2 cellular contexts compared by ENCODE assay signal in genomic region chr6:157326979-157327378, GRCh38.
TF ChIP-seq lines count a peak whose summit lies in the region.

No MANE protein-coding gene starts in this region.

TF ChIP-seq in IMR-90, 13 proteins besides CTCF, POLR2A, EP300 and RAD21:
- TF ChIP-seq ELK1 (IDR thresholded peaks at IDR 0.05; ENCODE audit: borderline replicate concordance, low read depth, low read length) (no peak), MAFK (IDR thresholded peaks at IDR 0.05; ENCODE audit: low read depth, low read length) (no peak), USF2 (IDR thresholded peaks at IDR 0.05; ENCODE audit: low read depth, low read length) (no peak), RFX5 (IDR thresholded peaks at IDR 0.05; ENCODE audit: low read depth, low read length) (no peak), MXI1 (IDR thresholded peaks at IDR 0.05; ENCODE audit: borderline replicate concordance, low read depth, low read length) (no peak), NFE2L2 (IDR thresholded peaks at IDR 0.05; ENCODE audit: low read depth, low read length) (no peak), SMC3 (IDR thresholded peaks at IDR 0.05; ENCODE audit: low read depth, low read length) (no peak), FOS (IDR thresholded peaks at IDR 0.05; ENCODE audit: low read depth, low read length) (no peak), BHLHE40 (IDR thresholded peaks at IDR 0.05; ENCODE audit: low read depth, low read length) (no peak), CEBPB (IDR thresholded peaks at IDR 0.05; ENCODE audit: low read depth, low read length) (no peak), MAZ (IDR thresholded peaks at IDR 0.05; ENCODE audit: borderline replicate concordance, low read depth, low read length) (no peak), CHD1 (IDR thresholded peaks at IDR 0.05; ENCODE audit: low read depth, low read length) (no peak), RCOR1 (IDR thresholded peaks at IDR 0.05; ENCODE audit: insufficient replicate concordance, low read length) (no peak)

TF ChIP-seq in GM12878, 131 proteins besides CTCF, POLR2A, EP300 and RAD21:
- TF ChIP-seq CHD1 (IDR thresholded peaks at IDR 0.05; ENCODE audit: low read depth, low read length), result no peak
- 0 out of 2 replicates have a peak, but pooled peaks have one; percentile 34 for TF ChIP-seq ATF2 (IDR thresholded peaks at IDR 0.05; ENCODE audit: low read length)
- peak; percentile 52; the same call in 1 of the 2 replicates for TF ChIP-seq NFIC (IDR thresholded peaks at IDR 0.05; ENCODE audit: low read depth, low read length)
- 0 out of 2 replicates have a peak, but pooled peaks have one; percentile 12 for TF ChIP-seq ZNF217 (IDR thresholded peaks at IDR 0.05)
- TF ChIP-seq MEF2B (IDR thresholded peaks at IDR 0.05; ENCODE audit: partially characterized antibody, poor library complexity, severe bottlenecking), result peak; percentile 61
- TF ChIP-seq BCL3 (IDR thresholded peaks at IDR 0.05; ENCODE audit: borderline replicate concordance, insufficient read depth, low read depth, low read length, poor library complexity, severe bottlenecking), result no peak
- peak; percentile 52; the same call in 1 of the 2 replicates for TF ChIP-seq RELB (IDR thresholded peaks at IDR 0.05; ENCODE audit: low read depth)
- no peak for TF ChIP-seq ZSCAN29 (IDR thresholded peaks at IDR 0.05)
- TF ChIP-seq CREM (IDR thresholded peaks at IDR 0.05; ENCODE audit: low read depth), result 0 out of 2 replicates have a peak, but pooled peaks have one; percentile 26
- peak in 1 of 2 experiments; percentile 37; a peak in 1 of 4 replicates for TF ChIP-seq BHLHE40 (IDR thresholded peaks at IDR 0.05; ENCODE audit: borderline replicate concordance in 1 of 2, low read depth in 2 of 2, low read length in 1 of 2)
- TF ChIP-seq PAX5 (IDR thresholded peaks at IDR 0.05; ENCODE audit: borderline replicate concordance, low read depth, low read length), result peak; percentile 47; the same call in 1 of the 2 replicates
- TF ChIP-seq ATF7 (IDR thresholded peaks at IDR 0.05; ENCODE audit: low read depth), result no peak
- 0 out of 4 replicates have a peak, but pooled peaks of 1 of the 2 experiments have one; percentile 17 for TF ChIP-seq ETV6 (conservative IDR thresholded peaks at IDR 0.05 in 1 of 2, IDR thresholded peaks at IDR 0.05 in 1 of 2; ENCODE audit: borderline replicate concordance in 1 of 2, low read depth in 1 of 2)
- no peak for TF ChIP-seq MYC (IDR thresholded peaks at IDR 0.05; ENCODE audit: insufficient read depth, insufficient read length, insufficient replicate concordance, low read length, severe bottlenecking)
- no peak for TF ChIP-seq HCFC1 (IDR thresholded peaks at IDR 0.05; ENCODE audit: low read length)
- no peak for TF ChIP-seq MLLT1 (IDR thresholded peaks at IDR 0.05)
- TF ChIP-seq JUNB (IDR thresholded peaks at IDR 0.05), result peak; percentile 47
- TF ChIP-seq IRF5 (IDR thresholded peaks at IDR 0.05; ENCODE audit: borderline replicate concordance), result no peak
- TF ChIP-seq IKZF2 (IDR thresholded peaks at IDR 0.05), result peak; percentile 35 to 44; a peak in 3 of 4 replicates
- no peak for TF ChIP-seq SRF (IDR thresholded peaks at IDR 0.05; ENCODE audit: low read depth in 2 of 2, low read length in 2 of 2)
- TF ChIP-seq TBL1XR1 (IDR thresholded peaks at IDR 0.05; ENCODE audit: low read depth, low read length), result 0 out of 2 replicates have a peak, but pooled peaks have one; percentile 47
- no peak for TF ChIP-seq GATAD2B (conservative IDR thresholded peaks at IDR 0.05; ENCODE audit: low read depth)
- TF ChIP-seq RUNX3 (IDR thresholded peaks at IDR 0.05; ENCODE audit: low read length), result peak; percentile 85
- peak; percentile 49; the same call in 1 of the 2 replicates for TF ChIP-seq IKZF1 (conservative IDR thresholded peaks at IDR 0.05)
- TF ChIP-seq MEF2A (IDR thresholded peaks at IDR 0.05; ENCODE audit: insufficient read depth, low read depth, low read length), result peak; percentile 79
- TF ChIP-seq IRF4 (IDR thresholded peaks at IDR 0.05; ENCODE audit: low read depth, low read length), result peak; percentile 60; the same call in 1 of the 2 replicates
- TF ChIP-seq BCL11A (IDR thresholded peaks at IDR 0.05; ENCODE audit: low read depth, low read length), result 0 out of 2 replicates have a peak, but pooled peaks have one; percentile 41
